1 cellular context compared by ENCODE assay signal in genomic region chr1:151000408-151000807, GRCh38.
TF ChIP-seq lines count a peak whose summit lies in the region.

No MANE protein-coding gene starts in this region.

TF ChIP-seq in GM23338, 12 proteins besides CTCF, POLR2A, EP300 and RAD21:
- no peak for TF ChIP-seq NANOG (IDR thresholded peaks at IDR 0.05; ENCODE audit: borderline replicate concordance)
- TF ChIP-seq REST (IDR thresholded peaks at IDR 0.05; ENCODE audit: unreplicated experiment) = no peak
- TF ChIP-seq EZH2phosphoT487 (IDR thresholded peaks at IDR 0.05; ENCODE audit: unreplicated experiment) = no peak
- TF ChIP-seq STAT1 (IDR thresholded peaks at IDR 0.05; ENCODE audit: unreplicated experiment) = no peak
- no peak for TF ChIP-seq JUNB (IDR thresholded peaks at IDR 0.05; ENCODE audit: unreplicated experiment)
- no peak for TF ChIP-seq ETS1 (IDR thresholded peaks at IDR 0.05)
- no peak for TF ChIP-seq POLR2AphosphoS5 (IDR thresholded peaks at IDR 0.05; ENCODE audit: low read depth)
- no peak for TF ChIP-seq CREB1 (CRISPR knock-in tag; IDR thresholded peaks at IDR 0.05; ENCODE audit: low read depth)
- no peak for TF ChIP-seq EZH2 (IDR thresholded peaks at IDR 0.05; ENCODE audit: low read depth, unreplicated experiment)
- TF ChIP-seq ZNF114 (CRISPR knock-in tag; IDR thresholded peaks at IDR 0.05) = no peak
- TF ChIP-seq, protein P1, sequence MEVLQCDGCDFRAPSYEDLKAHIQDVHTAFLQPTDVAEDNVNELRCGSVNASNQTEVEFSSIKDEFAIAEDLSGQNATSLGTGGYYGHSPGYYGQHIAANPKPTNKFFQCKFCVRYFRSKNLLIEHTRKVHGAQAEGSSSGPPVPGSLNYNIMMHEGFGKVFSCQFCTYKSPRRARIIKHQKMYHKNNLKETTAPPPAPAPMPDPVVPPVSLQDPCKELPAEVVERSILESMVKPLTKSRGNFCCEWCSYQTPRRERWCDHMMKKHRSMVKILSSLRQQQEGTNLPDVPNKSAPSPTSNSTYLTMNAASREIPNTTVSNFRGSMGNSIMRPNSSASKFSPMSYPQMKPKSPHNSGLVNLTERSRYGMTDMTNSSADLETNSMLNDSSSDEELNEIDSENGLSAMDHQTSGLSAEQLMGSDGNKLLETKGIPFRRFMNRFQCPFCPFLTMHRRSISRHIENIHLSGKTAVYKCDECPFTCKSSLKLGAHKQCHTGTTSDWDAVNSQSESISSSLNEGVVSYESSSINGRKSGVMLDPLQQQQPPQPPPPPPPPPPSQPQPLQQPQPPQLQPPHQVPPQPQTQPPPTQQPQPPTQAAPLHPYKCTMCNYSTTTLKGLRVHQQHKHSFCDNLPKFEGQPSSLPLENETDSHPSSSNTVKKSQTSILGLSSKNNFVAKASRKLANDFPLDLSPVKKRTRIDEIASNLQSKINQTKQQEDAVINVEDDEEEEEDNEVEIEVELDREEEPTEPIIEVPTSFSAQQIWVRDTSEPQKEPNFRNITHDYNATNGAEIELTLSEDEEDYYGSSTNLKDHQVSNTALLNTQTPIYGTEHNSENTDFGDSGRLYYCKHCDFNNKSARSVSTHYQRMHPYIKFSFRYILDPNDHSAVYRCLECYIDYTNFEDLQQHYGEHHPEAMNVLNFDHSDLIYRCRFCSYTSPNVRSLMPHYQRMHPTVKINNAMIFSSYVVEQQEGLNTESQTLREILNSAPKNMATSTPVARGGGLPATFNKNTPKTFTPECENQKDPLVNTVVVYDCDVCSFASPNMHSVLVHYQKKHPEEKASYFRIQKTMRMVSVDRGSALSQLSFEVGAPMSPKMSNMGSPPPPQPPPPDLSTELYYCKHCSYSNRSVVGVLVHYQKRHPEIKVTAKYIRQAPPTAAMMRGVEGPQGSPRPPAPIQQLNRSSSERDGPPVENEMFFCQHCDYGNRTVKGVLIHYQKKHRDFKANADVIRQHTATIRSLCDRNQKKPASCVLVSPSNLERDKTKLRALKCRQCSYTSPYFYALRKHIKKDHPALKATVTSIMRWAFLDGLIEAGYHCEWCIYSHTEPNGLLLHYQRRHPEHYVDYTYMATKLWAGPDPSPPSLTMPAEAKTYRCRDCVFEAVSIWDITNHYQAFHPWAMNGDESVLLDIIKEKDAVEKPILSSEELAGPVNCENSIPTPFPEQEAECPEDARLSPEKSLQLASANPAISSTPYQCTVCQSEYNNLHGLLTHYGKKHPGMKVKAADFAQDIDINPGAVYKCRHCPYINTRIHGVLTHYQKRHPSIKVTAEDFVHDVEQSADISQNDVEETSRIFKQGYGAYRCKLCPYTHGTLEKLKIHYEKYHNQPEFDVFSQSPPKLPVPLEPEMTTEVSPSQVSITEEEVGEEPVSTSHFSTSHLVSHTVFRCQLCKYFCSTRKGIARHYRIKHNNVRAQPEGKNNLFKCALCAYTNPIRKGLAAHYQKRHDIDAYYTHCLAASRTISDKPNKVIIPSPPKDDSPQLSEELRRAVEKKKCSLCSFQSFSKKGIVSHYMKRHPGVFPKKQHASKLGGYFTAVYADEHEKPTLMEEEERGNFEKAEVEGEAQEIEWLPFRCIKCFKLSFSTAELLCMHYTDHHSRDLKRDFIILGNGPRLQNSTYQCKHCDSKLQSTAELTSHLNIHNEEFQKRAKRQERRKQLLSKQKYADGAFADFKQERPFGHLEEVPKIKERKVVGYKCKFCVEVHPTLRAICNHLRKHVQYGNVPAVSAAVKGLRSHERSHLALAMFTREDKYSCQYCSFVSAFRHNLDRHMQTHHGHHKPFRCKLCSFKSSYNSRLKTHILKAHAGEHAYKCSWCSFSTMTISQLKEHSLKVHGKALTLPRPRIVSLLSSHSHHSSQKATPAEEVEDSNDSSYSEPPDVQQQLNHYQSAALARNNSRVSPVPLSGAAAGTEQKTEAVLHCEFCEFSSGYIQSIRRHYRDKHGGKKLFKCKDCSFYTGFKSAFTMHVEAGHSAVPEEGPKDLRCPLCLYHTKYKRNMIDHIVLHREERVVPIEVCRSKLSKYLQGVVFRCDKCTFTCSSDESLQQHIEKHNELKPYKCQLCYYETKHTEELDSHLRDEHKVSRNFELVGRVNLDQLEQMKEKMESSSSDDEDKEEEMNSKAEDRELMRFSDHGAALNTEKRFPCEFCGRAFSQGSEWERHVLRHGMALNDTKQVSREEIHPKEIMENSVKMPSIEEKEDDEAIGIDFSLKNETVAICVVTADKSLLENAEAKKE (CRISPR knock-in tag; IDR thresholded peaks at IDR 0.05) = no peak
- TF ChIP-seq ZNF331 (CRISPR knock-in tag; IDR thresholded peaks at IDR 0.05; ENCODE audit: low read depth) = no peak
